34 cellular contexts compared by ENCODE assay signal in the genomic region with DNA sequence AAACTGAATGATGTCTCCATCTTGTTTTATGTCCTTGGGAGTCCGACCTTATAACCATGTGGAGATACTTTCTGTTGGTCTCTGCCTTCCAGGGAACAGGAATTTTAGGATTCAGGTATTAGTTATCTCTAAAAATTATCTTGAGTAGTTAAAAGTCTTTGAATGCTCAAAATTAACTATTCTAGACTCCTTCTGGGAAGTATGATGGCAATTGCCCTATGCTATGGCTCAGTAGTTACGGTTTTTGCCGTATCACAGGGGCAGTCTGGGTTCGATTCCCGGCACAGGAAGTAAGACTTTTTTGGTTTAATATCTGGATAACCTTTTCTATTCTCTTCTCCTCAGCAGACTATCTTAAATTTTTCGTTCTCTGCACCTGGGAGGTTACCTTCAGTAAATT.
"Had no signal": no experiment of that assay in that cellular context is flagged by ENCODE, and none has a peak within 500 bp of the region (broad histone marks: within the 10 kb centered on the region; RNA-seq: fewer than 3 reads in every experiment).

No MANE protein-coding gene starts in this region.

- H3K36me3 ChIP-seq: MG63 had no signal

- H3K4me3 ChIP-seq: MG63 had no signal

- DNase-seq: Karpas-422, Kasumi-1, MG63, MM.1S, MV-4-11, NCI-H1048, NCI-H1092, NCI-H1092 treated with DMSO at 0.1 percent for 48 hours, NCI-H1105, NCI-H1105 treated with DMSO at 0.1 percent for 48 hours, NCI-H1417, NCI-H1417 treated with DMSO at 0.1 percent for 48 hours, NCI-H1436, NCI-H1436 treated with DMSO at 0.1 percent for 48 hours, NCI-H146, NCI-H1694, NCI-H1694 treated with DMSO at 0.1 percent for 48 hours, NCI-H187, NCI-H187 treated with DMSO at 0.1 percent for 48 hours, NCI-H1930, NCI-H2029, NCI-H2029 treated with DMSO at 0.1 percent for 48 hours, NCI-H2081, NCI-H2081 treated with DMSO at 0.1 percent for 48 hours, NCI-H2107, NCI-H2171, NCI-H2171 treated with DMSO at 0.1 percent for 48 hours, NCI-H2227 treated with DMSO at 0.1 percent for 48 hours, NCI-H226, NCI-H345, NCI-H446, NCI-H446 treated with DMSO at 0.1 percent for 48 hours, NCI-H510A, NCI-H510A treated with DMSO at 0.1 percent for 48 hours had no signal

- H3K27me3 ChIP-seq: MG63 had no signal
